22 cellular contexts compared by ENCODE assay signal in genomic region chr11:125261471-125262087, GRCh38.
DNase-seq lines count a peak whose midpoint lies in the region; ATAC-seq and TF ChIP-seq lines count a peak whose summit lies in the region.
"Had no signal": no experiment of that assay in that cellular context is flagged by ENCODE, and none has a peak within 500 bp of the region (broad histone marks: within the 10 kb centered on the region; RNA-seq: fewer than 3 reads in every experiment).

No MANE protein-coding gene starts in this region.

- DNase-seq in MG63 (peak; percentile 40), NCI-H524 treated with DMSO at 0.1 percent for 48 hours (lab: John Stamatoyannopoulos, UW) (no peak), prostate gland (ENCODE audit: low spot score) (no peak), GDM1 (lab: John Stamatoyannopoulos, UW) (no peak)
- DNase-seq: activated CD4-positive, alpha-beta T cell treated with anti-CD3 and anti-CD28 coated beads for 36 hours; activated naive CD4-positive, alpha-beta T cell treated with anti-CD3 and anti-CD28 coated beads, Interleukin-2, amount 10 ng/mL, durations not matched to agents 7 days and 5 days; activated T-cell treated with anti-CD3 and anti-CD28 coated beads, Interleukin-2, amount 50 U/mL, for 48 hours; aorta; CD4-positive, alpha-beta memory T cell; DMS153; H7; Kasumi-1; naive thymus-derived CD4-positive, alpha-beta T cell; NCI-H2029 treated with DMSO at 0.1 percent for 48 hours; NCI-H510A treated with DMSO at 0.1 percent for 48 hours; stimulated activated CD4-positive, alpha-beta T cell treated with anti-CD3 and anti-CD28 coated beads, Interleukin-4, amount 100 ng/mL, for 24 hours; transverse colon had no signal

- WGBS in ectodermal cell, 2 experiments: 86 to 90% methylated on average over 5 of the region's 5 CpGs
- WGBS in mesodermal cell (ENCODE audit: insufficient coverage in 2 of 2), 2 experiments: 81 to 92% methylated on average over 3 to 4 of the region's 5 CpGs
- WGBS in prostate gland: 81% methylated on average over 5 of the region's 5 CpGs

- intact Hi-C loops in prostate gland (cut with DNase I): loop anchor here (5.0 kb wide), 1 partner anchor 86 kb away; no protein-coding TSS in a partner anchor

- H3K36me3 ChIP-seq in MG63: peaks cover 9% of the 10 kb centered on the region
- no peaks in the 10 kb centered on the region for H3K36me3 ChIP-seq in ectodermal cell (ENCODE audit: control insufficient read depth, insufficient read depth, low read length)
- no peaks in the 10 kb centered on the region for H3K36me3 ChIP-seq in mesodermal cell (ENCODE audit: control insufficient read depth, insufficient read depth, low read length)
- no peaks in the 10 kb centered on the region for H3K36me3 ChIP-seq in skeletal muscle satellite cell (ENCODE audit: insufficient read depth, low read length)
- no peaks in the 10 kb centered on the region for H3K36me3 ChIP-seq in prostate gland
- H3K36me3 ChIP-seq: transverse colon had no signal

- no peaks in the 10 kb centered on the region for H3K9me3 ChIP-seq in MG63
- H3K9me3 ChIP-seq in ectodermal cell (ENCODE audit: control insufficient read depth, low read length): no peaks in the 10 kb centered on the region
- no peaks in the 10 kb centered on the region for H3K9me3 ChIP-seq in mesodermal cell (ENCODE audit: control insufficient read depth, low read length)
- H3K9me3 ChIP-seq in skeletal muscle satellite cell (replicated peaks; ENCODE audit: low read length): no peaks in the 10 kb centered on the region
- H3K9me3 ChIP-seq in prostate gland: no peaks in the 10 kb centered on the region
- H3K9me3 ChIP-seq: transverse colon had no signal

- no peak for TF ChIP-seq POLR2A in prostate gland (IDR thresholded peaks at IDR 0.05)

- peak overlapping the region; percentile 98 for H3K27ac ChIP-seq in ectodermal cell (ENCODE audit: insufficient read depth, low read depth, low read length, poor library complexity, severe bottlenecking)
- H3K27ac ChIP-seq in mesodermal cell (ENCODE audit: low read depth, low read length, severe bottlenecking): peak overlapping the region; percentile 94
- no peak overlapping the region for H3K27ac ChIP-seq in prostate gland

- H3K4me1 ChIP-seq in ectodermal cell (ENCODE audit: control insufficient read depth, insufficient read depth, low read length): peaks cover 56% of the 10 kb centered on the region
- peaks cover 58% of the 10 kb centered on the region for H3K4me1 ChIP-seq in mesodermal cell (ENCODE audit: control insufficient read depth, insufficient read depth, low read length, poor library complexity, severe bottlenecking)
- H3K4me1 ChIP-seq in skeletal muscle satellite cell (ENCODE audit: control insufficient read depth, insufficient read depth, low read length): peaks cover 60% of the 10 kb centered on the region
- H3K4me1 ChIP-seq in prostate gland (replicated peaks): no peaks in the 10 kb centered on the region

- no peak for ATAC-seq in HG03175 (IDR thresholded peaks at IDR 0.05; ENCODE audit: unreplicated experiment)
- ATAC-seq: activated CD4-positive, alpha-beta T cell treated with anti-CD3 and anti-CD28 coated beads for 36 hours; naive thymus-derived CD4-positive, alpha-beta T cell had no signal

- no peak overlapping the region for H3K4me3 ChIP-seq in MG63
- no peak overlapping the region for H3K4me3 ChIP-seq in ectodermal cell (ENCODE audit: insufficient read depth, low read depth, low read length)
- no peak overlapping the region for H3K4me3 ChIP-seq in mesodermal cell (ENCODE audit: extremely low read depth, insufficient read depth, low read length, poor library complexity, severe bottlenecking)
- peak overlapping the region; percentile 59 for H3K4me3 ChIP-seq in skeletal muscle satellite cell (ENCODE audit: low read length)
- H3K4me3 ChIP-seq in prostate gland: no peak overlapping the region
- H3K4me3 ChIP-seq: lung, transverse colon had no signal

- peak overlapping the region; percentile 68 for H3K4me2 ChIP-seq in skeletal muscle satellite cell (ENCODE audit: low read length)

- TF ChIP-seq CTCF in prostate gland (IDR thresholded peaks at IDR 0.05): no peak

- H3K27me3 ChIP-seq in MG63: no peaks in the 10 kb centered on the region
- no peaks in the 10 kb centered on the region for H3K27me3 ChIP-seq in ectodermal cell (ENCODE audit: control insufficient read depth, insufficient read depth, low read length, poor library complexity, severe bottlenecking)
- peaks cover 10% of the 10 kb centered on the region for H3K27me3 ChIP-seq in skeletal muscle satellite cell (ENCODE audit: control insufficient read depth, insufficient read depth, low read length)
- no peaks in the 10 kb centered on the region for H3K27me3 ChIP-seq in prostate gland (replicated peaks; ENCODE audit: insufficient read depth)

- H3K9ac ChIP-seq in skeletal muscle satellite cell (ENCODE audit: low read depth, low read length): peak overlapping the region; percentile 95

Comparison
In these comparisons a context has a peak if more than half of its experiments do, and no peak if none do; other contexts are left out.
1. H3K27ac ChIP-seq: peak in ectodermal cell (single experiment) and mesodermal cell (single experiment); none in prostate gland (0 of 2).